Comparison of ENCODE assay signal across 9 cellular contexts in genomic region chr11:123742334-123742733, GRCh38. TPM values are rescaled to one million over a fixed set of nuclear protein-coding genes. Genes with fewer than 3 reads are reported as not detected.
DNase-seq lines count a peak whose midpoint lies in the region; ATAC-seq, FAIRE-seq and TF ChIP-seq lines count a peak whose summit lies in the region.
"Had no signal": no experiment of that assay in that cellular context is flagged by ENCODE, and none has a peak within 500 bp of the region (broad histone marks: within the 10 kb centered on the region; RNA-seq: fewer than 3 reads in every experiment).

No MANE protein-coding gene starts in this region.

- intact Hi-C loops in A673 (cut with micrococcal nuclease; ENCODE audit: unreplicated experiment) (no loop called here), MCF 10A (cut with micrococcal nuclease) (loop anchor here (5.0 to 10.0 kb wide), 3 partner anchors 230 to 452 kb away; no protein-coding TSS in a partner anchor)

- H3K9me3 Mint-ChIP-seq in IgD-negative memory B cell (no peaks in the 10 kb centered on the region), MCF 10A (ENCODE audit: unreplicated experiment) (no peaks in the 10 kb centered on the region)

- H3K27ac Mint-ChIP-seq in IgD-negative memory B cell (peak overlapping the region in 2 of 3 donors; percentile 49 to 85), MCF 10A (ENCODE audit: low read depth, unreplicated experiment) (peak overlapping the region; percentile 87)

- H3K27me3 ChIP-seq in A673 (replicated peaks; ENCODE audit: insufficient read depth, low read depth, low read length, poor library complexity) (no peaks in the 10 kb centered on the region), mucosa of rectum (ENCODE audit: control insufficient read depth in 2 of 2, insufficient read depth in 2 of 2, low read length in 2 of 2) (no peaks in the 10 kb centered on the region)

- H3K4me1 ChIP-seq in A673 (ENCODE audit: insufficient read depth, low read length, poor library complexity, severe bottlenecking) (peaks cover 13% of the 10 kb centered on the region), mucosa of rectum (ENCODE audit: control insufficient read depth in 2 of 2, insufficient read depth in 2 of 2, low read length in 2 of 2) (peaks cover 4 to 14% of the 10 kb centered on the region in 2 donors)

- peak overlapping the region; percentile 96 to 99 (median 97) for H3K4me3 Mint-ChIP-seq in IgD-negative memory B cell
- peak overlapping the region; percentile 89 for H3K4me3 Mint-ChIP-seq in MCF 10A (ENCODE audit: unreplicated experiment)

- H3K36me3 ChIP-seq in A673 (ENCODE audit: insufficient read depth, low read length, poor library complexity, severe bottlenecking) (peaks cover 25% of the 10 kb centered on the region), mucosa of rectum (ENCODE audit: control insufficient read depth in 2 of 2, insufficient read depth in 2 of 2, low read length in 2 of 2) (no peaks in the 10 kb centered on the region)

- H3K27me3 Mint-ChIP-seq in IgD-negative memory B cell (peaks cover 2% of the 10 kb centered on the region), MCF 10A (ENCODE audit: insufficient read depth, unreplicated experiment) (no peaks in the 10 kb centered on the region)

- BruUV-seq in A673 (replicated peaks; lab: Mats Ljungman, UMichigan), result no TSS peak
- TSS peak; percentile 61 for BruUV-seq in MCF 10A (replicated peaks; lab: Mats Ljungman, UMichigan)

- H3K4me1 Mint-ChIP-seq in IgD-negative memory B cell, result peaks cover 16 to 26% (median 25%) of the 10 kb centered on the region in 3 donors
- peaks cover 13% of the 10 kb centered on the region for H3K4me1 Mint-ChIP-seq in MCF 10A (ENCODE audit: insufficient read depth, unreplicated experiment)

- POLR2A ChIA-PET in A673 (lab: Charles Lee; ENCODE audit: low non-redundant PET) (no interaction called here), MCF 10A (lab: Yijun Ruan, JAX) (interaction anchor here (0.6 to 1.4 kb wide), 4 partner anchors 13 to 227 kb away, joined by 3 to 5 read pairs (median 4); no protein-coding TSS in a partner anchor)

- no peak for TF ChIP-seq POLR2A in H54 (IDR thresholded peaks at IDR 0.05; ENCODE audit: low read depth, low read length)

- H3K27ac ChIP-seq in A673 (ENCODE audit: low read depth, low read length, poor library complexity, severe bottlenecking) (no peak overlapping the region), mucosa of rectum (ENCODE audit: low read depth in 2 of 2, low read length in 2 of 2) (no peak overlapping the region)

- ATAC-seq in HG03521 (IDR thresholded peaks at IDR 0.05; ENCODE audit: unreplicated experiment), result no peak
- no peak for ATAC-seq in GM18517 (IDR thresholded peaks at IDR 0.05; ENCODE audit: unreplicated experiment)
- no peak for ATAC-seq in HG02610 (IDR thresholded peaks at IDR 0.05; ENCODE audit: unreplicated experiment)

- H3K36me3 Mint-ChIP-seq in IgD-negative memory B cell, result peaks cover 9% of the 10 kb centered on the region
- H3K36me3 Mint-ChIP-seq in MCF 10A (ENCODE audit: insufficient read depth, unreplicated experiment), result peaks cover 17% of the 10 kb centered on the region

- peaks cover 6% of the 10 kb centered on the region for H3K9me3 ChIP-seq in A673 (ENCODE audit: low read depth, low read length, poor library complexity, severe bottlenecking)
- no peaks in the 10 kb centered on the region for H3K9me3 ChIP-seq in mucosa of rectum (ENCODE audit: control insufficient read depth in 2 of 2, low read length in 2 of 2)

- CTCF ChIA-PET in A673 (lab: Charles Lee) (no interaction called here), MCF 10A (lab: Yijun Ruan, JAX) (interaction anchor here (0.6 to 0.7 kb wide), 2 partner anchors 15 to 1016 kb away, joined by 3 read pairs; no protein-coding TSS in a partner anchor)

- TF ChIP-seq CTCF in A673 (conservative IDR thresholded peaks at IDR 0.05; ENCODE audit: low read depth, low read length), result no peak
- no peak for TF ChIP-seq CTCF in MCF 10A (IDR thresholded peaks at IDR 0.05; ENCODE audit: unreplicated experiment)

- peak overlapping the region in 1 of 2 donors; percentile 71 for H3K9ac ChIP-seq in mucosa of rectum (ENCODE audit: low read depth in 1 of 2, low read length in 2 of 2)

- no peak for FAIRE-seq in H54 (lab: Jason Lieb, UNC)

- peak overlapping the region; percentile 91 for H3K4me3 ChIP-seq in A673 (ENCODE audit: low read depth, low read length, poor library complexity, severe bottlenecking)
- peak overlapping the region; percentile 79 to 91 for H3K4me3 ChIP-seq in mucosa of rectum (ENCODE audit: low read length in 2 of 2)

- DNase-seq in A673 (ENCODE audit: low spot score) (no peak), MCF 10A (ENCODE audit: unreplicated experiment) (no peak), H54 (ENCODE audit: insufficient read length, low spot score) (no peak)

RNA-seq across cellular contexts. Expression of gene ZNF202, which starts 0.9 kb away (rescaled TPM):
- 28.5 and 31.0 TPM in 2 replicates for total RNA-seq in A673 (2021)
- 13.8 TPM for polyA plus RNA-seq in IgD-negative memory B cell
- 15.6 and 22.1 TPM in 2 replicates for total RNA-seq in MCF 10A (2022)

RNA-seq across cellular contexts. Expression of gene OR6X1, which starts 12.0 kb away (rescaled TPM):
- not detected in 2 replicates for total RNA-seq in A673 (2021)
- not detected for polyA plus RNA-seq in IgD-negative memory B cell
- not detected in 2 replicates for total RNA-seq in MCF 10A (2022)
- polyA plus RNA-seq: adipose tissue had no signal
